Comparison of ENCODE assay signal across 8 cellular contexts in the genomic region with DNA sequence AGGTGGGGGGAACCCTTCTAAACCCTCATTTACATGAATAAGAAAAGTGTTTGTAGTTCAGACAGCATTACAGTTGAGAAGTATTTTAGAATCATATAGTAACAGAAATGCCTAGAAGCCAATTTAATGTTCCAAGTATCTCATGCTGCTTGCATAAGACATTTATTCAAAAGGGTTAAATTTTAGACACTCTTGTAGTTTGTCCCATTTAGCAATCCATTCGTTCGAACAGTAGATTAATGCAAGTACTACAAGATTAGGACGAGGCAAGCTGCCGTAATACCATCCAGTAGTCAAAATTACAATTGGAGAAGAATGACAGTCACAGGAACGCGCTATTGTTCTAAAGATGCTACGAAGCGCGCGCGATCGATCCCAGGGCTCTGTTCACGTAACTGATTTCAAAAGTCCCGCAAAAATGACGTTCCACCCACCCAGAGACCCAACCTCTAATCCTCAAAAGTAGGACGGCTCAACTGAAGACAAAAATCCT. TPM values are rescaled to one million over a fixed set of nuclear protein-coding genes. Genes with fewer than 3 reads are reported as not detected.
DNase-seq lines count a peak whose midpoint lies in the region; ATAC-seq and TF ChIP-seq lines count a peak whose summit lies in the region.

No MANE protein-coding gene starts in this region.

- H3K9me3 Mint-ChIP-seq in activated CD8-positive, alpha-beta T cell treated with anti-CD3 and anti-CD28 coated beads for 36 hours: no peaks in the 10 kb centered on the region

- peak; percentile 51 for ATAC-seq in GM21723 (IDR thresholded peaks at IDR 0.05; ENCODE audit: unreplicated experiment)
- ATAC-seq in activated CD8-positive, alpha-beta T cell treated with anti-CD3 and anti-CD28 coated beads for 36 hours: peak; percentile 60

- no peaks in the 10 kb centered on the region for H3K27me3 Mint-ChIP-seq in activated CD8-positive, alpha-beta T cell treated with anti-CD3 and anti-CD28 coated beads for 36 hours

- H3K36me3 Mint-ChIP-seq in activated CD8-positive, alpha-beta T cell treated with anti-CD3 and anti-CD28 coated beads for 36 hours (ENCODE audit: low read depth): peaks cover 2% of the 10 kb centered on the region

- POLR2A ChIA-PET in activated CD8-positive, alpha-beta T cell treated with anti-CD3 and anti-CD28 coated beads for 36 hours (lab: Charles Lee): interaction anchor here (0.8 to 2.4 kb wide), 5 partner anchors 9 to 365 kb away, joined by 3 to 9 read pairs (median 3); a partner anchor contains a TSS

- peak overlapping the region; percentile 92 for H3K27ac ChIP-seq in left ventricle myocardium inferior (replicated peaks)

- peaks cover 15% of the 10 kb centered on the region for H3K36me3 ChIP-seq in left ventricle myocardium inferior
- H3K36me3 ChIP-seq in skeletal muscle satellite cell (ENCODE audit: insufficient read depth, low read length): peaks cover 17% of the 10 kb centered on the region

- peak overlapping the region; percentile 88 for H3K4me3 ChIP-seq in GM08714 (ENCODE audit: low read length)
- peak overlapping the region; percentile 87 for H3K4me3 ChIP-seq in left ventricle myocardium inferior
- peak overlapping the region; percentile 89 for H3K4me3 ChIP-seq in skeletal muscle satellite cell (ENCODE audit: low read length)

- intact Hi-C loops in activated CD8-positive, alpha-beta T cell treated with anti-CD3 and anti-CD28 coated beads for 36 hours (cut with micrococcal nuclease): loop anchor here (10.0 kb wide), 1 partner anchor 187 kb away; a partner anchor contains a TSS
- intact Hi-C loops in left ventricle myocardium inferior (cut with micrococcal nuclease): no loop called here

- H3K4me1 ChIP-seq in left ventricle myocardium inferior: peaks cover 27% of the 10 kb centered on the region
- peaks cover 14% of the 10 kb centered on the region for H3K4me1 ChIP-seq in skeletal muscle satellite cell (ENCODE audit: control insufficient read depth, insufficient read depth, low read length)

- peak overlapping the region; percentile 88 for H3K27ac Mint-ChIP-seq in activated CD8-positive, alpha-beta T cell treated with anti-CD3 and anti-CD28 coated beads for 36 hours

- no peaks in the 10 kb centered on the region for H3K27me3 ChIP-seq in left ventricle myocardium inferior (ENCODE audit: low read depth)
- no peaks in the 10 kb centered on the region for H3K27me3 ChIP-seq in skeletal muscle satellite cell (ENCODE audit: control insufficient read depth, insufficient read depth, low read length)

- H3K9me3 ChIP-seq in left ventricle myocardium inferior (replicated peaks): no peaks in the 10 kb centered on the region
- no peaks in the 10 kb centered on the region for H3K9me3 ChIP-seq in skeletal muscle satellite cell (replicated peaks; ENCODE audit: low read length)

- DNase-seq in Kasumi-1 (lab: John Stamatoyannopoulos, UW) (peak; percentile 81 to 86), left ventricle myocardium inferior (no peak), putamen (ENCODE audit: low spot score) (no peak), GDM1 (lab: John Stamatoyannopoulos, UW) (no peak)
- DNase-seq in activated CD8-positive, alpha-beta T cell treated with anti-CD3 and anti-CD28 coated beads for 36 hours: peak; percentile 79

- no peak for TF ChIP-seq CTCF in activated CD8-positive, alpha-beta T cell treated with anti-CD3 and anti-CD28 coated beads for 36 hours (IDR thresholded peaks at IDR 0.05)
- no peak for TF ChIP-seq CTCF in left ventricle myocardium inferior (IDR thresholded peaks at IDR 0.05; ENCODE audit: borderline replicate concordance)

- CTCF ChIA-PET in activated CD8-positive, alpha-beta T cell treated with anti-CD3 and anti-CD28 coated beads for 36 hours (lab: Charles Lee): interaction anchor here (1.4 kb wide), 1 partner anchor 139 kb away, joined by 4 read pairs; a partner anchor contains a TSS

- peak overlapping the region; percentile 96 for H3K9ac ChIP-seq in skeletal muscle satellite cell (ENCODE audit: low read depth, low read length)

- H3K4me3 Mint-ChIP-seq in activated CD8-positive, alpha-beta T cell treated with anti-CD3 and anti-CD28 coated beads for 36 hours: peak overlapping the region; percentile 82

- peak overlapping the region; percentile 96 for H3K4me2 ChIP-seq in skeletal muscle satellite cell (ENCODE audit: low read length)

- peaks cover 11% of the 10 kb centered on the region for H3K4me1 Mint-ChIP-seq in activated CD8-positive, alpha-beta T cell treated with anti-CD3 and anti-CD28 coated beads for 36 hours (ENCODE audit: low read depth)

RNA-seq across cellular contexts. Expression of a gene that starts 1.2 kb away (rescaled TPM):
- 10 to 100 TPM; 14.3 to 16.3 TPM for total RNA-seq in activated CD8-positive, alpha-beta T cell treated with anti-CD3 and anti-CD28 coated beads for 36 hours
- 18.3 TPM for total RNA-seq in left ventricle myocardium inferior
- 16.8 and 20.3 TPM in 2 replicates for total RNA-seq in skeletal muscle satellite cell (2012; rRNA removed)

RNA-seq across cellular contexts. Expression of a gene that starts 56.3 kb away (rescaled TPM):
- not detected for total RNA-seq in activated CD8-positive, alpha-beta T cell treated with anti-CD3 and anti-CD28 coated beads for 36 hours
- total RNA-seq in left ventricle myocardium inferior: not detected
- 9.9 and 14.4 TPM in 2 replicates for total RNA-seq in skeletal muscle satellite cell (2012; rRNA removed)

Comparison
In these comparisons a context has a peak if more than half of its experiments do, and no peak if none do; other contexts are left out.
1. DNase-seq: peak in Kasumi-1 (2 of 2) and activated CD8-positive, alpha-beta T cell treated with anti-CD3 and anti-CD28 coated beads for 36 hours (single experiment); none in left ventricle myocardium inferior (single experiment), putamen (single experiment) and GDM1 (single experiment).
2. Peak in every context shown above with its lines, with median percentiles within 50 percentile points of each other: H3K4me3 ChIP-seq.